Comparison of ENCODE assay signal across 36 cellular contexts in the genomic region with DNA sequence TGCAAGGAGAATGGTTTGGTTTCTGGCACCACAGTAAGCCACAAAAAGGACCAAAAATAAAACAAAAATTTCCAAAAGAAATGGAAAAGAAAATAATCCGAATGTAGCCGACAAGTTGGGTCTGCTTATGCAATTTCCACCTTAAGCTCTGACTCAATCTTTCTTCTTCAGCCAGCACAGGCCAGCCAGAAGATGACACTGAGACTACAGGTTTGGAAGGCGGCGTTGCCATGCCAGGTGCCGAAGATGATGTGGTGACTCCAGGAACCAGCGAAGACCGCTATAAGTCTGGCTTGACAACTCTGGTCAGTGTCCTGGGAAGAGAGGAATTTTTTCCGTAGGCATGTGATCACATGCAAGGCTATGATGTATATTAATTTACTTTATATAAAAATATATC. TPM values are rescaled to one million over a fixed set of nuclear protein-coding genes. Genes with fewer than 3 reads are reported as not detected.
"Had no signal": no experiment of that assay in that cellular context is flagged by ENCODE, and none has a peak within 500 bp of the region (broad histone marks: within the 10 kb centered on the region; RNA-seq: fewer than 3 reads in every experiment).

No MANE protein-coding gene starts in this region.

- H3K4me3 Mint-ChIP-seq: activated B cell treated with CpG ODN at 0.5 μM for 24 hours; activated CD4-positive, alpha-beta memory T cell treated with anti-CD3 and anti-CD28 coated beads for 36 hours; activated CD4-positive, alpha-beta T cell treated with anti-CD3 and anti-CD28 coated beads, Interleukin-2, amount 10 ng/mL, durations not matched to agents 24 days and 14 days; activated CD8-positive, alpha-beta T cell treated with anti-CD3 and anti-CD28 coated beads for 36 hours; activated naive CD4-positive, alpha-beta T cell treated with anti-CD3 and anti-CD28 coated beads for 36 hours; activated naive CD8-positive, alpha-beta T cell treated with anti-CD3 and anti-CD28 coated beads for 36 hours; activated T-cell treated with anti-CD3 and anti-CD28 coated beads, Interleukin-2, amount 50 U/mL, for 4 hours; activated T-cell treated with anti-CD3 and anti-CD28 coated beads, Interleukin-2, amount 50 U/mL, for 72 hours; activated T-helper 1 cell treated with anti-CD3 and anti-CD28 coated beads, Interleukin-12 subunit alpha, Interleukin-12 subunit beta, Interleukin-2, Interleukin-4 antibody, amounts not matched to agents 30 ng/mL and 10 ng/mL and 1 ng/mL, durations not matched to agents 14 hours and 24 hours and 36 hours; activated T-helper 17 cell treated with anti-CD3 and anti-CD28 coated beads, Interleukin-2, amount 50 U/mL, for 72 hours; T-helper 1 cell treated with Interleukin-12 subunit alpha and Interleukin-12 subunit beta and Interleukin-4 antibody, amounts not matched to agents 30 μg/mL and 1 μg/mL, for 36 hours; T-helper 2 cell treated with Interferon-gamma antibody and Interleukin-4, amounts not matched to agents 5 μg/mL and 100 μg/mL, for 36 hours had no signal

- H3K27me3 Mint-ChIP-seq: activated CD4-positive, alpha-beta T cell treated with anti-CD3 and anti-CD28 coated beads, Interleukin-2, amount 10 ng/mL, durations not matched to agents 24 days and 14 days had no signal

- H3K27ac Mint-ChIP-seq: activated B cell treated with CpG ODN at 0.5 μM for 24 hours; activated CD4-positive, alpha-beta memory T cell treated with anti-CD3 and anti-CD28 coated beads for 36 hours; activated CD4-positive, alpha-beta T cell treated with anti-CD3 and anti-CD28 coated beads, Interleukin-2, amount 10 ng/mL, durations not matched to agents 24 days and 14 days; activated CD8-positive, alpha-beta T cell treated with anti-CD3 and anti-CD28 coated beads for 36 hours; activated naive CD4-positive, alpha-beta T cell treated with anti-CD3 and anti-CD28 coated beads for 36 hours; activated naive CD4-positive, alpha-beta T cell treated with anti-CD3 and anti-CD28 coated beads, Interleukin-2, amount 50 U/mL, for 72 hours; activated naive CD8-positive, alpha-beta T cell treated with anti-CD3 and anti-CD28 coated beads for 36 hours; activated T-helper 1 cell treated with anti-CD3 and anti-CD28 coated beads, Interleukin-12 subunit alpha, Interleukin-12 subunit beta, Interleukin-2, Interleukin-4 antibody, amounts not matched to agents 30 ng/mL and 10 ng/mL and 1 ng/mL, durations not matched to agents 14 hours and 24 hours and 36 hours; activated T-helper 17 cell treated with anti-CD3 and anti-CD28 coated beads, Interleukin-2, amount 50 U/mL, for 72 hours; T-helper 1 cell treated with Interleukin-12 subunit alpha and Interleukin-12 subunit beta and Interleukin-4 antibody, amounts not matched to agents 30 μg/mL and 1 μg/mL, for 36 hours; T-helper 2 cell treated with Interferon-gamma antibody and Interleukin-4, amounts not matched to agents 5 μg/mL and 100 μg/mL, for 36 hours had no signal

- H3K4me1 ChIP-seq: adrenal gland, body of pancreas, breast epithelium had no signal

- H3K4me1 Mint-ChIP-seq: activated B cell treated with CpG ODN at 0.5 μM for 24 hours; activated CD4-positive, alpha-beta T cell treated with anti-CD3 and anti-CD28 coated beads, Interleukin-2, amount 10 ng/mL, durations not matched to agents 24 days and 14 days; activated naive CD8-positive, alpha-beta T cell treated with anti-CD3 and anti-CD28 coated beads for 36 hours; activated T-helper 17 cell treated with anti-CD3 and anti-CD28 coated beads, Interleukin-2, amount 50 U/mL, for 72 hours had no signal

- H3K9me3 Mint-ChIP-seq: activated B cell treated with CpG ODN at 0.5 μM for 24 hours; activated CD4-positive, alpha-beta memory T cell treated with anti-CD3 and anti-CD28 coated beads for 36 hours; activated CD4-positive, alpha-beta T cell treated with anti-CD3 and anti-CD28 coated beads, Interleukin-2, amount 10 ng/mL, durations not matched to agents 24 days and 14 days; activated CD8-positive, alpha-beta T cell treated with anti-CD3 and anti-CD28 coated beads for 36 hours; activated naive CD4-positive, alpha-beta T cell treated with anti-CD3 and anti-CD28 coated beads for 36 hours; activated naive CD4-positive, alpha-beta T cell treated with anti-CD3 and anti-CD28 coated beads, Interleukin-2, amount 50 U/mL, for 72 hours; activated naive CD8-positive, alpha-beta T cell treated with anti-CD3 and anti-CD28 coated beads for 36 hours; activated T-cell treated with anti-CD3 and anti-CD28 coated beads, Interleukin-2, amount 50 U/mL, for 4 hours; activated T-cell treated with anti-CD3 and anti-CD28 coated beads, Interleukin-2, amount 50 U/mL, for 72 hours; activated T-helper 1 cell treated with anti-CD3 and anti-CD28 coated beads, Interleukin-12 subunit alpha, Interleukin-12 subunit beta, Interleukin-2, Interleukin-4 antibody, amounts not matched to agents 30 ng/mL and 10 ng/mL and 1 ng/mL, durations not matched to agents 14 hours and 24 hours and 36 hours; activated T-helper 17 cell treated with anti-CD3 and anti-CD28 coated beads, Interleukin-2, amount 50 U/mL, for 72 hours; T-helper 1 cell treated with Interleukin-12 subunit alpha and Interleukin-12 subunit beta and Interleukin-4 antibody, amounts not matched to agents 30 μg/mL and 1 μg/mL, for 36 hours; T-helper 2 cell treated with Interferon-gamma antibody and Interleukin-4, amounts not matched to agents 5 μg/mL and 100 μg/mL, for 36 hours had no signal

- H3K36me3 Mint-ChIP-seq: activated CD4-positive, alpha-beta memory T cell treated with anti-CD3 and anti-CD28 coated beads for 36 hours; activated naive CD4-positive, alpha-beta T cell treated with anti-CD3 and anti-CD28 coated beads, Interleukin-2, amount 50 U/mL, for 72 hours; activated naive CD8-positive, alpha-beta T cell treated with anti-CD3 and anti-CD28 coated beads for 36 hours had no signal

- DNase-seq: activated B cell treated with CpG ODN at 0.5 μM for 24 hours; activated CD4-positive, alpha-beta memory T cell treated with anti-CD3 and anti-CD28 coated beads for 36 hours; activated CD4-positive, alpha-beta T cell treated with anti-CD3 and anti-CD28 coated beads for 4 hours; activated CD4-positive, alpha-beta T cell treated with anti-CD3 and anti-CD28 coated beads, Interleukin-2, amount 10 ng/mL, durations not matched to agents 24 days and 14 days; activated CD4-positive, alpha-beta T cell treated with anti-CD3 and anti-CD28 coated beads, Interleukin-2, amount 50 U/mL, for 1 hour; activated CD4-positive, alpha-beta T cell treated with anti-CD3 and anti-CD28 coated beads, Interleukin-2, amount 50 U/mL, for 4 hours; activated CD4-positive, CD25-positive, alpha-beta regulatory T cell treated with anti-CD3 and anti-CD28 coated beads, Interleukin-2, amount 50 U/mL, for 72 hours; activated CD8-positive, alpha-beta memory T cell treated with anti-CD3 and anti-CD28 coated beads, Interleukin-2, amount 50 U/mL, for 4 hours; activated CD8-positive, alpha-beta T cell treated with anti-CD3 and anti-CD28 coated beads for 36 hours; activated effector memory CD4-positive, alpha-beta T cell treated with anti-CD3 and anti-CD28 coated beads, Interleukin-2, amount 50 U/mL, for 16 hours; activated gamma-delta T cell treated with Interleukin-2 at 50 U/mL for 16 hours; activated naive CD4-positive, alpha-beta T cell; activated naive CD4-positive, alpha-beta T cell treated with anti-CD3 and anti-CD28 coated beads for 36 hours; activated naive CD4-positive, alpha-beta T cell treated with anti-CD3 and anti-CD28 coated beads, Interleukin-2, amount 50 U/mL, for 16 hours; activated naive CD8-positive, alpha-beta T cell treated with anti-CD3 and anti-CD28 coated beads for 36 hours; activated T-cell treated with anti-CD3 and anti-CD28 coated beads for 4 hours; activated T-cell treated with anti-CD3 and anti-CD28 coated beads, Interleukin-2, amount 50 U/mL, for 1 hour; activated T-cell treated with anti-CD3 and anti-CD28 coated beads, Interleukin-2, amount 50 U/mL, for 4 hours; activated T-cell treated with anti-CD3 and anti-CD28 coated beads, Interleukin-2, amount 50 U/mL, for 72 hours; adrenal gland; amniotic stem cell; body of pancreas; brain microvascular endothelial cell; central memory CD4-positive, alpha-beta T cell; SW 1271; T-helper 1 cell; T-helper 2 cell; T-helper 9 cell had no signal

- H3K36me3 ChIP-seq: adrenal gland, brain microvascular endothelial cell, breast epithelium had no signal

- H3K27ac ChIP-seq: adrenal gland, body of pancreas, brain microvascular endothelial cell, VCaP had no signal

- ATAC-seq: activated CD8-positive, alpha-beta T cell treated with anti-CD3 and anti-CD28 coated beads for 36 hours; activated naive CD4-positive, alpha-beta T cell treated with anti-CD3 and anti-CD28 coated beads, Interleukin-2, amount 50 U/mL, for 72 hours; activated T-cell treated with anti-CD3 and anti-CD28 coated beads, Interleukin-2, amount 50 U/mL, for 4 hours; activated T-cell treated with anti-CD3 and anti-CD28 coated beads, Interleukin-2, amount 50 U/mL, for 72 hours; activated T-helper 17 cell treated with anti-CD3 and anti-CD28 coated beads, Interleukin-2, amount 50 U/mL, for 72 hours; body of pancreas had no signal

- H3K27me3 ChIP-seq: adrenal gland, body of pancreas, brain microvascular endothelial cell, breast epithelium had no signal

- H3K4me3 ChIP-seq: adrenal gland, body of pancreas, breast epithelium had no signal

- H3K9me3 ChIP-seq: adrenal gland, body of pancreas, breast epithelium had no signal

RNA-seq across cellular contexts. Expression of gene PDPN, which starts 23.4 kb away (rescaled TPM):
- total RNA-seq: activated B cell treated with CpG ODN at 0.5 μM for 24 hours; activated CD4-positive, alpha-beta memory T cell treated with anti-CD3 and anti-CD28 coated beads for 36 hours; activated CD4-positive, alpha-beta T cell treated with anti-CD3 and anti-CD28 coated beads, Interleukin-2, amount 10 ng/mL, durations not matched to agents 24 days and 14 days; activated CD8-positive, alpha-beta memory T cell treated with anti-CD3 and anti-CD28 coated beads for 36 hours; activated CD8-positive, alpha-beta T cell treated with anti-CD3 and anti-CD28 coated beads for 36 hours; activated naive CD4-positive, alpha-beta T cell treated with anti-CD3 and anti-CD28 coated beads for 36 hours; activated naive CD4-positive, alpha-beta T cell treated with anti-CD3 and anti-CD28 coated beads, Interleukin-2, amount 50 U/mL, for 72 hours; activated naive CD8-positive, alpha-beta T cell treated with anti-CD3 and anti-CD28 coated beads for 36 hours; activated T-cell treated with anti-CD3 and anti-CD28 coated beads, Interleukin-2, amount 50 U/mL, for 72 hours; activated T-helper 1 cell treated with anti-CD3 and anti-CD28 coated beads, Interleukin-12 subunit alpha, Interleukin-12 subunit beta, Interleukin-2, Interleukin-4 antibody, amounts not matched to agents 30 ng/mL and 10 ng/mL and 1 ng/mL, durations not matched to agents 14 hours and 24 hours and 36 hours; activated T-helper 17 cell treated with anti-CD3 and anti-CD28 coated beads, Interleukin-2, amount 50 U/mL, for 72 hours had no signal
